Comparison of ENCODE assay signal across 8 cellular contexts in the genomic region with DNA sequence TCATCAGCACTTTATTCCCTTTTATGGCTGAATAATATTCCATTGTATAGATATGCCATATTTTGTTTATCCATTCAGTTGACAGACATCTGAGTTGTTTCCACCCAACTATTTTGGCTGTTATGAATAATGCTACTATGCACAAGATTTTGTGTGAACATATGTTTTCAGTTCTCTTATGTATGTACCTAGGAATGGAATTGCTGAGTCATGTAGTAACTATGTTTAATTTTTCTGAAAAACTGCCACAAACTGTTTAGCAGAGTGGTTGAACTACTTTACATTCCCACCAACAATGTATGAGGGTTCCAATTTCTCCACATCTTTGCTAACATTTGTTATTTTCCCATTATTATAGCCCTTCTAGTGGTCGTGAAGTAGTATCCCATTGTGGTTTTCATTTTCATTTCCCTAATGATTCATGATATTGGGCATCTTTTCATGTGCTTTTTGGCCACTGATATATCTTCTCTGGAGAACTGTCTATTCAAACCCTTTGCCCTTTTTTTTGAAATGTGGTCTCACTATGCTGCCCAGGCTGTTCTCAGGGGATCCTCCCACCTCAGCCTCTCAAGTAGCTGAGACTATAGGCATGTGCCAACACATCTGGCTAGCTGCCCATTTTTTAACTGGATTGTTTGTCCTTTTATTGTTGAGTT. TPM values are rescaled to one million over a fixed set of nuclear protein-coding genes. Genes with fewer than 3 reads are reported as not detected.
DNase-seq lines count a peak whose midpoint lies in the region; ATAC-seq, FAIRE-seq and TF ChIP-seq lines count a peak whose summit lies in the region.

No MANE protein-coding gene starts in this region.

- H3K9me3 ChIP-seq in endothelial cell of umbilical vein (replicated peaks; ENCODE audit: control insufficient read depth, insufficient read depth, low read length): no peaks in the 10 kb centered on the region

- H3K36me3 ChIP-seq in endothelial cell of umbilical vein (ENCODE audit: control insufficient read depth in 2 of 2, extremely low read depth in 1 of 2, insufficient read depth in 2 of 2, low read length in 2 of 2): peaks cover 1 to 7% of the 10 kb centered on the region in 2 experiments

- no peak for TF ChIP-seq POLR2A in endothelial cell of umbilical vein (IDR thresholded peaks at IDR 0.05; ENCODE audit: low read depth, low read length)

- BruUV-seq in endothelial cell of umbilical vein (replicated peaks; lab: Mats Ljungman, UMichigan): TSS peak; percentile 2

- dilution Hi-C loops in endothelial cell of umbilical vein (cut with MboI; ENCODE audit: extremely low pct_ligation_motif_present, low sequenced_read_pairs): no loop called here

- H3K27ac ChIP-seq in endothelial cell of umbilical vein (ENCODE audit: insufficient read depth, low read depth, low read length): peak overlapping the region; percentile 61

- no peak overlapping the region for H3K4me3 ChIP-seq in endothelial cell of umbilical vein (replicated peaks in 1 of 3; ENCODE audit: insufficient read depth in 1 of 3, low read depth in 1 of 3, low read length in 3 of 3)

- DNase-seq in GM03348 (ENCODE audit: low spot score): peak; percentile 35
- peak; percentile 88 for DNase-seq in LHCN-M2 (ENCODE audit: low read depth)
- DNase-seq in endothelial cell of umbilical vein (ENCODE audit: low read depth, low spot score): peak; percentile 64
- DNase-seq in NAMALWA (ENCODE audit: low spot score): no peak
- DNase-seq in G401 (ENCODE audit: low spot score): no peak
- DNase-seq in stimulated activated naive CD4-positive, alpha-beta T cell treated with Interleukin-2 at 50 U/mL for 16 hours (lab: John Stamatoyannopoulos, UW): no peak

- no peak overlapping the region for H2AFZ ChIP-seq in endothelial cell of umbilical vein (ENCODE audit: low read depth, low read length)

- FAIRE-seq in endothelial cell of umbilical vein (lab: Jason Lieb, UNC): peak; percentile 70

- H3K9me1 ChIP-seq in endothelial cell of umbilical vein (replicated peaks; ENCODE audit: control insufficient read depth, extremely low read depth, insufficient read depth, low read length): peaks cover 4% of the 10 kb centered on the region

- ATAC-seq in GM21515 (IDR thresholded peaks at IDR 0.05; ENCODE audit: unreplicated experiment) (peak; percentile 80), HG02970 (IDR thresholded peaks at IDR 0.05; ENCODE audit: low FRiP score, unreplicated experiment) (no peak)

- intact Hi-C loops in endothelial cell of umbilical vein (cut with micrococcal nuclease): no loop called here

- peaks cover 34% of the 10 kb centered on the region for H3K4me1 ChIP-seq in endothelial cell of umbilical vein (ENCODE audit: control insufficient read depth, extremely low read depth, insufficient read depth, low read length)

- CTCF ChIA-PET in endothelial cell of umbilical vein (lab: Charles Lee): interaction anchor here (1.6 kb wide), 1 partner anchor 13 kb away, joined by 5 read pairs; no protein-coding TSS in a partner anchor

- POLR2A ChIA-PET in endothelial cell of umbilical vein (lab: Charles Lee): no interaction called here

- H4K20me1 ChIP-seq in endothelial cell of umbilical vein (replicated peaks; ENCODE audit: control insufficient read depth, extremely low read depth, insufficient read depth, low read length): peaks cover 31% of the 10 kb centered on the region

- H3K79me2 ChIP-seq in endothelial cell of umbilical vein (ENCODE audit: control insufficient read depth, insufficient read depth, low read length): peaks cover 100% of the 10 kb centered on the region

- H3K9ac ChIP-seq in endothelial cell of umbilical vein (replicated peaks; ENCODE audit: extremely low read depth, insufficient read depth, low read length): no peak overlapping the region

- peak overlapping the region; percentile 33 for H3K4me2 ChIP-seq in endothelial cell of umbilical vein (ENCODE audit: insufficient read depth, low read length)

- in situ Hi-C loops in G401 (cut with HindIII; ENCODE audit: low sequenced_read_pairs): no loop called here

- no peak for TF ChIP-seq CTCF in endothelial cell of umbilical vein (IDR thresholded peaks at IDR 0.05; ENCODE audit: extremely low read depth in 1 of 2, insufficient read depth in 1 of 2, low read depth in 1 of 2, low read length in 2 of 2)

- H3K27me3 ChIP-seq in endothelial cell of umbilical vein (ENCODE audit: control insufficient read depth in 2 of 2, insufficient read depth in 2 of 2, low read length in 2 of 2): no peaks in the 10 kb centered on the region

TF ChIP-seq in endothelial cell of umbilical vein, 7 proteins besides CTCF, POLR2A, EP300 and RAD21:
- TF ChIP-seq POLR2AphosphoS5 (IDR thresholded peaks at IDR 0.05; ENCODE audit: insufficient read depth, low read depth, low read length): no peak
- TF ChIP-seq JUN (IDR thresholded peaks at IDR 0.05; ENCODE audit: borderline replicate concordance, insufficient read depth, insufficient read length, low read depth): peak; percentile 5
TF ChIP-seq in endothelial cell of umbilical vein: peak in this region for 1.

RNA-seq across cellular contexts. Expression of gene SMURF2, which starts 26.3 kb away (rescaled TPM):
- total RNA-seq in LHCN-M2 (2014; rRNA removed) (70.0 and 79.4 TPM in 2 replicates), endothelial cell of umbilical vein (105 and 108 TPM in 2 replicates)
- polyA plus RNA-seq in LHCN-M2 (2012): 48.3 TPM
- polyA plus RNA-seq in endothelial cell of umbilical vein: 23.8 and 32.9 TPM in 2 replicates
- polyA plus RNA-seq in endothelial cell of umbilical vein (2011; cell fraction: cytosol; rRNA removed): 39.6 and 40.3 TPM in 2 replicates
- polyA plus RNA-seq in endothelial cell of umbilical vein (2011; cell fraction: nucleus; rRNA removed): 103 and 124 TPM in 2 replicates
- 124 and 143 TPM in 2 replicates for polyA plus RNA-seq in endothelial cell of umbilical vein (2012)
- polyA minus RNA-seq in endothelial cell of umbilical vein: 143 and 160 TPM in 2 replicates
- polyA minus RNA-seq in endothelial cell of umbilical vein (2011; cell fraction: cytosol; rRNA and poly(A)+ RNA removed): 9.0 TPM
- polyA minus RNA-seq in endothelial cell of umbilical vein (2011; cell fraction: nucleus; rRNA and poly(A)+ RNA removed): 144 and 211 TPM in 2 replicates
- total RNA-seq in G401 (2014; rRNA removed; shearing (Covaris generic)): 34.8 and 44.1 TPM in 2 replicates

Comparison
In these comparisons a context has a peak if more than half of its experiments do, and no peak if none do; other contexts are left out.
1. DNase-seq: peak in GM03348 (single experiment), LHCN-M2 (single experiment) and endothelial cell of umbilical vein (single experiment); none in NAMALWA (single experiment), G401 (single experiment) and stimulated activated naive CD4-positive, alpha-beta T cell treated with Interleukin-2 at 50 U/mL for 16 hours (single experiment).